8 cellular contexts compared by ENCODE assay signal in the genomic region with DNA sequence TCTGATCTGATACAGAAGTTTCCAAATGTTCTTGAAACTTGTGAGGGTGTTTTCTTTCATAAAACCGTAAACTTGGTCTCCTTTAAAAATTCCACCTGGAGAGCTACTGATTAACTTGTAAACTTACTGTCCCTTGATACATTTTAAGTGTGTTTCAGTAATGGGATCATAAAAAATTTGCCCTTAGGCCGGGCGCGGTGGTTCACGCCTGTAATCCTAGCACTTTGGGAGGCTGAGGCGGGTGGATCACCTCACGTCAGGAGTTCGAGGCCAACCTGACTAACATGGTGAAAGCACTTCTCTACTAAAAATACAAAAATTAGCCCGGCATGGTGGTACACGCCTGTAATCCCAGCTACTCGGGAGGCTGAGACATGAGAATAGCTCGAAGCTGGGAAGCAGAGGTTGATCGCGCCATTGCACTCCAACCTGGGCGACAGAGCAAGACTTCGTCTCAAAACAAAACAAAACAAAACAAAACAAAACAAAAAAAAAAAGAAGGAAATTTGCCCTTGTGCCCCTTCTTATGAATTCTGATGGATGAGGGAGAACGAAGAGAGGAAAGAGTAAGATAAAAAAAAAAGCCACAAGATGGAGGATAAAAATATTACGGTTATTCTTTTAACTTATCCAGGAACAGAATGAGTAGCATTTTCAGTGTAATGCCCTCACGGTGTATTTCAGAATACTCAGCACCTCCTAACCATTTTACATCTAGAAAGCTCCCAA. TPM values are rescaled to one million over a fixed set of nuclear protein-coding genes. Genes with fewer than 3 reads are reported as not detected.
DNase-seq lines count a peak whose midpoint lies in the region; ATAC-seq and TF ChIP-seq lines count a peak whose summit lies in the region.

No MANE protein-coding gene starts in this region.

- H3K9me3 Mint-ChIP-seq in activated naive CD4-positive, alpha-beta T cell treated with anti-CD3 and anti-CD28 coated beads for 36 hours: no peaks in the 10 kb centered on the region
- H3K9me3 Mint-ChIP-seq in memory B cell: no peaks in the 10 kb centered on the region

- H3K9me3 ChIP-seq in upper lobe of left lung: no peaks in the 10 kb centered on the region

- 70 to 71% methylated on average over 19 of the region's 19 CpGs for WGBS in upper lobe of left lung, 2 donors

- H3K27ac ChIP-seq in upper lobe of left lung: no peak overlapping the region

- H3K27me3 ChIP-seq in upper lobe of left lung: no peaks in the 10 kb centered on the region

- no peak for TF ChIP-seq EP300 in upper lobe of left lung (IDR thresholded peaks at IDR 0.05)

- peaks cover 4% of the 10 kb centered on the region for H3K27me3 Mint-ChIP-seq in activated naive CD4-positive, alpha-beta T cell treated with anti-CD3 and anti-CD28 coated beads for 36 hours (ENCODE audit: low read depth)
- no peaks in the 10 kb centered on the region for H3K27me3 Mint-ChIP-seq in memory B cell

- CTCF ChIA-PET in activated naive CD4-positive, alpha-beta T cell treated with anti-CD3 and anti-CD28 coated beads for 36 hours (lab: Charles Lee): interaction anchor here (0.6 to 2.7 kb wide), 20 partner anchors 9 to 759 kb away, joined by 3 to 22 read pairs (median 4); partner anchors contain the start of gene TRPM7

- H3K36me3 ChIP-seq in upper lobe of left lung: no peaks in the 10 kb centered on the region

- no peaks in the 10 kb centered on the region for H3K36me3 Mint-ChIP-seq in activated naive CD4-positive, alpha-beta T cell treated with anti-CD3 and anti-CD28 coated beads for 36 hours (ENCODE audit: low read depth)
- H3K36me3 Mint-ChIP-seq in memory B cell: no peaks in the 10 kb centered on the region

- no peak for TF ChIP-seq POLR2A in upper lobe of left lung (IDR thresholded peaks at IDR 0.05)

- peaks cover 0 to 8% (median 4%) of the 10 kb centered on the region in 4 donors for H3K4me1 ChIP-seq in upper lobe of left lung

- H3K4me3 ChIP-seq in astrocyte of the spinal cord (ENCODE audit: low read depth, low read length) (peak overlapping the region; percentile 36), upper lobe of left lung (peak overlapping the region in 3 of 4 donors; percentile 26 to 47 (median 38))

- ATAC-seq in memory B cell (ENCODE audit: low read depth) (peak; percentile 14), upper lobe of left lung (ENCODE audit: low FRiP score in 2 of 2) (no peak), HG02759 (IDR thresholded peaks at IDR 0.05; ENCODE audit: unreplicated experiment) (no peak)

- TF ChIP-seq CTCF in astrocyte of the spinal cord (IDR thresholded peaks at IDR 0.05; ENCODE audit: low read depth, low read length) (no peak), upper lobe of left lung (IDR thresholded peaks at IDR 0.05) (no peak), GM13977 (IDR thresholded peaks at IDR 0.05; ENCODE audit: extremely low read depth, insufficient read depth, missing control alignments) (no peak)

- peaks cover 47% of the 10 kb centered on the region for H3K4me1 Mint-ChIP-seq in activated naive CD4-positive, alpha-beta T cell treated with anti-CD3 and anti-CD28 coated beads for 36 hours (ENCODE audit: low read depth)
- H3K4me1 Mint-ChIP-seq in memory B cell: peaks cover 21% of the 10 kb centered on the region

- in situ Hi-C loops in astrocyte of the spinal cord (cut with HindIII; ENCODE audit: low sequenced_read_pairs): no loop called here
- in situ Hi-C loops in GM13977 (cut with MboI; ENCODE audit: low pct_unique_long_range_greater_than_20kb, low sequenced_read_pairs, unreplicated experiment): loop anchor here (10.0 kb wide), 1 partner anchor 212 kb away; no protein-coding TSS in a partner anchor

- peak overlapping the region; percentile 75 for H3K4me3 Mint-ChIP-seq in activated naive CD4-positive, alpha-beta T cell treated with anti-CD3 and anti-CD28 coated beads for 36 hours
- peak overlapping the region; percentile 96 for H3K4me3 Mint-ChIP-seq in memory B cell

- intact Hi-C loops in activated naive CD4-positive, alpha-beta T cell treated with anti-CD3 and anti-CD28 coated beads for 36 hours (cut with micrococcal nuclease): no loop called here

- no peak overlapping the region for H3K27ac Mint-ChIP-seq in activated naive CD4-positive, alpha-beta T cell treated with anti-CD3 and anti-CD28 coated beads for 36 hours
- H3K27ac Mint-ChIP-seq in memory B cell: peak overlapping the region; percentile 90

- DNase-seq in activated naive CD4-positive, alpha-beta T cell treated with anti-CD3 and anti-CD28 coated beads for 36 hours: no peak
- DNase-seq in activated naive CD4-positive, alpha-beta T cell treated with anti-CD3 and anti-CD28 coated beads, Interleukin-2, amount 50 U/mL, for 16 hours: no peak
- no peak for DNase-seq in astrocyte of the spinal cord (ENCODE audit: low read depth, low spot score)
- DNase-seq in memory B cell (ENCODE audit: low spot score in 2 of 2): no peak
- DNase-seq in upper lobe of left lung: no peak
- no peak for DNase-seq in GM13977 (ENCODE audit: low spot score)
- DNase-seq in NCI-H2029 (lab: John Stamatoyannopoulos, UW): no peak

RNA-seq across cellular contexts. Expression of gene AP4E1, which starts 32.1 kb away (rescaled TPM):
- total RNA-seq in activated naive CD4-positive, alpha-beta T cell treated with anti-CD3 and anti-CD28 coated beads for 36 hours: 1 to 10 TPM; 6.8 to 9.4 TPM
- total RNA-seq in upper lobe of left lung: 10 to 100 TPM in 3 of 6 donors, 1 to 10 TPM in 3; 6.8 to 11.5 (median 9.4) TPM
